ENCODE assay signal across 1 cellular context in genomic region chr7:5260530-5261068, GRCh38.
A peak's percentile ranks its signal among the peaks of the same experiment; 100 is the strongest.
TF ChIP-seq lines count a peak whose summit lies in the region.
"Not testable (repeated sequence)": the region's sequence is repeated elsewhere in the genome, so short reads cannot be mapped to it uniquely, and the experiment has no call there.

No MANE protein-coding gene starts in this region.

TF ChIP-seq in HepG2, 621 proteins besides CTCF, POLR2A, EP300 and RAD21:
- TF ChIP-seq, protein P1, sequence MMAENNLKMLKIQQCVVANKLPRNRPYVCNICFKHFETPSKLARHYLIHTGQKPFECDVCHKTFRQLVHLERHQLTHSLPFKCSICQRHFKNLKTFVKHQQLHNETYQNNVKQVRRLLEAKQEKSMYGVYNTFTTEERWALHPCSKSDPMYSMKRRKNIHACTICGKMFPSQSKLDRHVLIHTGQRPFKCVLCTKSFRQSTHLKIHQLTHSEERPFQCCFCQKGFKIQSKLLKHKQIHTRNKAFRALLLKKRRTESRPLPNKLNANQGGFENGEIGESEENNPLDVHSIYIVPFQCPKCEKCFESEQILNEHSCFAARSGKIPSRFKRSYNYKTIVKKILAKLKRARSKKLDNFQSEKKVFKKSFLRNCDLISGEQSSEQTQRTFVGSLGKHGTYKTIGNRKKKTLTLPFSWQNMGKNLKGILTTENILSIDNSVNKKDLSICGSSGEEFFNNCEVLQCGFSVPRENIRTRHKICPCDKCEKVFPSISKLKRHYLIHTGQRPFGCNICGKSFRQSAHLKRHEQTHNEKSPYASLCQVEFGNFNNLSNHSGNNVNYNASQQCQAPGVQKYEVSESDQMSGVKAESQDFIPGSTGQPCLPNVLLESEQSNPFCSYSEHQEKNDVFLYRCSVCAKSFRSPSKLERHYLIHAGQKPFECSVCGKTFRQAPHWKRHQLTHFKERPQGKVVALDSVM (CRISPR knock-in tag; IDR thresholded peaks at IDR 0.05), result peak; percentile 65
- TF ChIP-seq RARA (CRISPR knock-in tag; IDR thresholded peaks at IDR 0.05) (peak; percentile 21; the same call in 1 of the 2 replicates), HIVEP1 (CRISPR knock-in tag; IDR thresholded peaks at IDR 0.05) (0 out of 2 replicates have a peak, but pooled peaks have one; percentile 42), CEBPB (IDR thresholded peaks at IDR 0.05; ENCODE audit: borderline replicate concordance, low read depth, low read length) (0 out of 2 replicates have a peak, but pooled peaks have one; percentile 10), SOX6 (CRISPR knock-in tag; IDR thresholded peaks at IDR 0.05) (peak; percentile 36), GATAD2A (CRISPR knock-in tag; IDR thresholded peaks at IDR 0.05) (peak; percentile 42; the same call in 1 of the 2 replicates), HDAC2 (CRISPR knock-in tag; IDR thresholded peaks at IDR 0.05) (peak; percentile 15; the same call in 1 of the 2 replicates), ZNF441 (CRISPR knock-in tag; IDR thresholded peaks at IDR 0.05; ENCODE audit: borderline replicate concordance) (peak; percentile 99), FOXP1 (CRISPR knock-in tag; IDR thresholded peaks at IDR 0.05) (peak; percentile 72), CEBPG (CRISPR knock-in tag; IDR thresholded peaks at IDR 0.05) (0 out of 2 replicates have a peak, but pooled peaks have one; percentile 7), SOX5 (CRISPR knock-in tag; IDR thresholded peaks at IDR 0.05; ENCODE audit: borderline replicate concordance) (peak; percentile 21; the same call in 1 of the 2 replicates), FOXP4 (CRISPR knock-in tag; IDR thresholded peaks at IDR 0.05) (peak; percentile 42; the same call in 1 of the 2 replicates), SALL1 (CRISPR knock-in tag; IDR thresholded peaks at IDR 0.05) (peak; percentile 36; the same call in 1 of the 2 replicates)
- TF ChIP-seq SOX6, FOXP1 (IDR thresholded peaks at IDR 0.05): not testable (repeated sequence)
